18 cellular contexts compared by ENCODE assay signal in genomic region chr10:110134917-110135316, GRCh38.
"Had no signal": no experiment of that assay in that cellular context is flagged by ENCODE, and none has a peak within 500 bp of the region (broad histone marks: within the 10 kb centered on the region; RNA-seq: fewer than 3 reads in every experiment).

No MANE protein-coding gene starts in this region.

- H3K4me3 Mint-ChIP-seq: immature natural killer cell; natural killer cell; T-helper 1 cell treated with Interleukin-12 subunit alpha and Interleukin-12 subunit beta and Interleukin-4 antibody, amounts not matched to agents 30 μg/mL and 1 μg/mL, for 36 hours had no signal

- FAIRE-seq: astrocyte, pancreas had no signal

- H3K4me1 ChIP-seq: breast epithelium had no signal

- ATAC-seq: esophagus mucosa, left ventricle myocardium superior, natural killer cell, pancreas, sciatic nerve had no signal

- H3K27ac Mint-ChIP-seq: natural killer cell; T-helper 1 cell treated with Interleukin-12 subunit alpha and Interleukin-12 subunit beta and Interleukin-4 antibody, amounts not matched to agents 30 μg/mL and 1 μg/mL, for 36 hours had no signal

- H3K36me3 ChIP-seq: breast epithelium had no signal

- H3K9me3 Mint-ChIP-seq: immature natural killer cell; natural killer cell; T-helper 1 cell treated with Interleukin-12 subunit alpha and Interleukin-12 subunit beta and Interleukin-4 antibody, amounts not matched to agents 30 μg/mL and 1 μg/mL, for 36 hours had no signal

- H3K9me3 ChIP-seq: breast epithelium, neutrophil, pancreas, tibial artery had no signal

- DNase-seq: activated CD4-positive, alpha-beta T cell treated with anti-CD3 and anti-CD28 coated beads, Interleukin-2, amount 50 U/mL, for 4 hours; activated CD4-positive, CD25-positive, alpha-beta regulatory T cell treated with anti-CD3 and anti-CD28 coated beads, Interleukin-2, amount 50 U/mL, for 72 hours; cerebellar nuclear complex; effector CD4-positive, alpha-beta T cell; immature natural killer cell; kidney glomerular epithelial cell; left ventricle myocardium superior; natural killer cell; pancreas; stimulated activated CD4-positive, alpha-beta T cell treated with anti-CD3 and anti-CD28 coated beads, Interleukin-4, amount 100 ng/mL, for 1 hour; tibial artery had no signal

- H3K27me3 ChIP-seq: breast epithelium, neutrophil, pancreas, tibial artery had no signal

- H3K4me3 ChIP-seq: breast epithelium, pancreas, smooth muscle cell, tibial artery had no signal
